ENCODE assay signal across 9 cellular contexts in genomic region chr14:23154876-23155587, GRCh38. TPM values are rescaled to one million over a fixed set of nuclear protein-coding genes. Genes with fewer than 3 reads are reported as not detected.
DNase-seq lines count a peak whose midpoint lies in the region; ATAC-seq and TF ChIP-seq lines count a peak whose summit lies in the region.
"Had no signal": no experiment of that assay in that cellular context is flagged by ENCODE, and none has a peak within 500 bp of the region (broad histone marks: within the 10 kb centered on the region; RNA-seq: fewer than 3 reads in every experiment).

No MANE protein-coding gene starts in this region.

- no peak overlapping the region for H3K4me3 ChIP-seq in HCT116 (replicated peaks in 1 of 2; ENCODE audit: low read depth in 1 of 2, low read length in 2 of 2)

- no peak for TF ChIP-seq CTCF in HCT116 (IDR thresholded peaks at IDR 0.05 in 2 of 3, conservative IDR thresholded peaks at IDR 0.05 in 1 of 3; ENCODE audit: borderline replicate concordance in 1 of 3, insufficient read depth in 1 of 3, low read depth in 2 of 3, low read length in 2 of 3)
- no peak for TF ChIP-seq CTCF in glutamatergic neuron (IDR thresholded peaks at IDR 0.05; ENCODE audit: partially characterized antibody, unreplicated experiment)
- no peak for TF ChIP-seq CTCF in osteocyte (IDR thresholded peaks at IDR 0.05)

- no peaks in the 10 kb centered on the region for H3K9me2 ChIP-seq in HCT116 (ENCODE audit: insufficient read depth)

- H3K4me2 ChIP-seq in HCT116 (ENCODE audit: low read length) = peak overlapping the region; percentile 63; the same call in 1 of the 2 replicates

- H3K27me3 Mint-ChIP-seq in glutamatergic neuron (ENCODE audit: unreplicated experiment) (no peaks in the 10 kb centered on the region), osteocyte (ENCODE audit: unreplicated experiment) (peaks cover 37% of the 10 kb centered on the region)
- no peaks in the 10 kb centered on the region for H3K27me3 Mint-ChIP-seq in activated naive CD4-positive, alpha-beta T cell treated with anti-CD3 and anti-CD28 coated beads for 36 hours (ENCODE audit: low read depth)

- H3K9me3 Mint-ChIP-seq in glutamatergic neuron (ENCODE audit: unreplicated experiment) (no peaks in the 10 kb centered on the region), osteocyte (ENCODE audit: unreplicated experiment) (no peaks in the 10 kb centered on the region)
- H3K9me3 Mint-ChIP-seq in activated naive CD4-positive, alpha-beta T cell treated with anti-CD3 and anti-CD28 coated beads for 36 hours = no peaks in the 10 kb centered on the region

- TF ChIP-seq RAD21 in HCT116 (IDR thresholded peaks at IDR 0.05; ENCODE audit: low read depth) = no peak

- peaks cover 10 to 20% of the 10 kb centered on the region in 2 experiments; a peak in 3 of 4 replicates for H3K4me1 ChIP-seq in HCT116 (ENCODE audit: control insufficient read depth in 1 of 2, insufficient read depth in 2 of 2, low read length in 2 of 2)

- no peak overlapping the region for H3K4me3 Mint-ChIP-seq in glutamatergic neuron (ENCODE audit: unreplicated experiment)
- no peak overlapping the region for H3K4me3 Mint-ChIP-seq in osteocyte (ENCODE audit: unreplicated experiment)
- H3K4me3 Mint-ChIP-seq in activated naive CD4-positive, alpha-beta T cell treated with anti-CD3 and anti-CD28 coated beads for 36 hours = no peak overlapping the region

- peaks cover 4% of the 10 kb centered on the region; the same call in 1 of the 2 replicates for H3K27me3 ChIP-seq in HCT116 (ENCODE audit: insufficient read depth, low read length)

- no TSS peak for BruUV-seq in HCT116 (replicated peaks; lab: Mats Ljungman, UMichigan)

- no peak for ATAC-seq in HCT116
- ATAC-seq in SK-N-SH treated with all-trans-retinoic acid at 6 μM for 48 hours = peak; percentile 66
- no peak for ATAC-seq in GM21576 (IDR thresholded peaks at IDR 0.05; ENCODE audit: unreplicated experiment)
- ATAC-seq in HG03469 (IDR thresholded peaks at IDR 0.05; ENCODE audit: unreplicated experiment) = no peak

- H2AFZ ChIP-seq in HCT116 (ENCODE audit: low read depth, low read length, poor library complexity, severe bottlenecking) = no peak overlapping the region

- POLR2A ChIA-PET in HCT116 (lab: Charles Lee) = no interaction called here

- no peaks in the 10 kb centered on the region for H4K20me1 ChIP-seq in HCT116 (ENCODE audit: insufficient read depth)

- H3K36me3 Mint-ChIP-seq in glutamatergic neuron (ENCODE audit: unreplicated experiment) (no peaks in the 10 kb centered on the region), osteocyte (ENCODE audit: unreplicated experiment) (no peaks in the 10 kb centered on the region)
- H3K36me3 Mint-ChIP-seq in activated naive CD4-positive, alpha-beta T cell treated with anti-CD3 and anti-CD28 coated beads for 36 hours (ENCODE audit: low read depth) = no peaks in the 10 kb centered on the region

- H3K79me2 ChIP-seq in HCT116 (ENCODE audit: insufficient read depth, low read length) = no peaks in the 10 kb centered on the region

- intact Hi-C loops in HCT116 (cut with micrococcal nuclease) = no loop called here
- intact Hi-C loops in activated naive CD4-positive, alpha-beta T cell treated with anti-CD3 and anti-CD28 coated beads for 36 hours (cut with micrococcal nuclease) = no loop called here

- no peaks in the 10 kb centered on the region for H3K9me3 ChIP-seq in HCT116 (ENCODE audit: control insufficient read depth in 1 of 2, insufficient read depth in 1 of 2, low read depth in 1 of 2, low read length in 2 of 2)

- H3K36me3 ChIP-seq in HCT116 (ENCODE audit: control insufficient read depth in 1 of 2, insufficient read depth in 2 of 2, low read length in 2 of 2) = no peaks in the 10 kb centered on the region

- no peak for TF ChIP-seq POLR2A in HCT116 (IDR thresholded peaks at IDR 0.05; ENCODE audit: borderline replicate concordance, extremely low read depth, insufficient read depth, insufficient read length)

- RAD21 ChIA-PET in HCT116 (lab: Charles Lee; ENCODE audit: low non-redundant PET in 1 of 2, low total read pairs in 2 of 2, uncharacterized antibody in 2 of 2, unreplicated experiment in 2 of 2) = no interaction called here

- peaks cover 7% of the 10 kb centered on the region for H3K4me1 Mint-ChIP-seq in glutamatergic neuron (ENCODE audit: low read depth, unreplicated experiment)
- peaks cover 8% of the 10 kb centered on the region for H3K4me1 Mint-ChIP-seq in osteocyte (ENCODE audit: unreplicated experiment)
- peaks cover 28% of the 10 kb centered on the region for H3K4me1 Mint-ChIP-seq in activated naive CD4-positive, alpha-beta T cell treated with anti-CD3 and anti-CD28 coated beads for 36 hours (ENCODE audit: low read depth)

- H3K27ac Mint-ChIP-seq in glutamatergic neuron (ENCODE audit: unreplicated experiment) (peak overlapping the region; percentile 56), osteocyte (ENCODE audit: unreplicated experiment) (peak overlapping the region; percentile 67)
- H3K27ac Mint-ChIP-seq in activated naive CD4-positive, alpha-beta T cell treated with anti-CD3 and anti-CD28 coated beads for 36 hours = no peak overlapping the region

- no peak for DNase-seq in HCT116 (ENCODE audit: low read depth, low spot score)
- peak; percentile 32 for DNase-seq in glutamatergic neuron
- DNase-seq in osteocyte (ENCODE audit: extremely low spot score, unreplicated experiment) = no peak
- DNase-seq in T1000 (lab: John Stamatoyannopoulos, UW) = no peak
- DNase-seq in activated naive CD4-positive, alpha-beta T cell treated with anti-CD3 and anti-CD28 coated beads for 36 hours = no peak

- no peak overlapping the region for H3K27ac ChIP-seq in HCT116 (ENCODE audit: low read depth, low read length)

- CTCF ChIA-PET in HCT116 (lab: Charles Lee) = interaction anchor here (1.3 to 1.5 kb wide), 2 partner anchors 34 to 86 kb away, joined by 3 to 8 read pairs; no protein-coding TSS in a partner anchor
- CTCF ChIA-PET in activated naive CD4-positive, alpha-beta T cell treated with anti-CD3 and anti-CD28 coated beads for 36 hours (lab: Charles Lee) = interaction anchor here (0.6 to 1.7 kb wide), 5 partner anchors 27 to 377 kb away, joined by 3 to 7 read pairs (median 3); no protein-coding TSS in a partner anchor

- no peak overlapping the region for H3K9ac ChIP-seq in HCT116 (ENCODE audit: low read length)

TF ChIP-seq in HCT116, 20 proteins besides CTCF, POLR2A, EP300 and RAD21:
- peak; percentile 79 for TF ChIP-seq TCF7L2 (IDR thresholded peaks at IDR 0.05; ENCODE audit: borderline replicate concordance, extremely low read depth, insufficient read depth, insufficient read length)
- TF ChIP-seq EZH2 (IDR thresholded peaks at IDR 0.05) = no peak

TF ChIP-seq in SK-N-SH treated with all-trans-retinoic acid at 6 μM for 48 hours, 23 proteins besides CTCF, POLR2A, EP300 and RAD21:
- no peak for TF ChIP-seq OSR1 (CRISPR knock-in tag; IDR thresholded peaks at IDR 0.05)
- TF ChIP-seq BACH2 (CRISPR knock-in tag; IDR thresholded peaks at IDR 0.05; ENCODE audit: borderline replicate concordance) = no peak
- TF ChIP-seq, protein P1, sequence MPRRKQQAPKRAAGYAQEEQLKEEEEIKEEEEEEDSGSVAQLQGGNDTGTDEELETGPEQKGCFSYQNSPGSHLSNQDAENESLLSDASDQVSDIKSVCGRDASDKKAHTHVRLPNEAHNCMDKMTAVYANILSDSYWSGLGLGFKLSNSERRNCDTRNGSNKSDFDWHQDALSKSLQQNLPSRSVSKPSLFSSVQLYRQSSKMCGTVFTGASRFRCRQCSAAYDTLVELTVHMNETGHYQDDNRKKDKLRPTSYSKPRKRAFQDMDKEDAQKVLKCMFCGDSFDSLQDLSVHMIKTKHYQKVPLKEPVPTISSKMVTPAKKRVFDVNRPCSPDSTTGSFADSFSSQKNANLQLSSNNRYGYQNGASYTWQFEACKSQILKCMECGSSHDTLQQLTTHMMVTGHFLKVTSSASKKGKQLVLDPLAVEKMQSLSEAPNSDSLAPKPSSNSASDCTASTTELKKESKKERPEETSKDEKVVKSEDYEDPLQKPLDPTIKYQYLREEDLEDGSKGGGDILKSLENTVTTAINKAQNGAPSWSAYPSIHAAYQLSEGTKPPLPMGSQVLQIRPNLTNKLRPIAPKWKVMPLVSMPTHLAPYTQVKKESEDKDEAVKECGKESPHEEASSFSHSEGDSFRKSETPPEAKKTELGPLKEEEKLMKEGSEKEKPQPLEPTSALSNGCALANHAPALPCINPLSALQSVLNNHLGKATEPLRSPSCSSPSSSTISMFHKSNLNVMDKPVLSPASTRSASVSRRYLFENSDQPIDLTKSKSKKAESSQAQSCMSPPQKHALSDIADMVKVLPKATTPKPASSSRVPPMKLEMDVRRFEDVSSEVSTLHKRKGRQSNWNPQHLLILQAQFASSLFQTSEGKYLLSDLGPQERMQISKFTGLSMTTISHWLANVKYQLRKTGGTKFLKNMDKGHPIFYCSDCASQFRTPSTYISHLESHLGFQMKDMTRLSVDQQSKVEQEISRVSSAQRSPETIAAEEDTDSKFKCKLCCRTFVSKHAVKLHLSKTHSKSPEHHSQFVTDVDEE (CRISPR knock-in tag; IDR thresholded peaks at IDR 0.05) = no peak

RNA-seq across cellular contexts. Expression of gene SLC7A8, which starts 28.4 kb away (rescaled TPM):
- 5.3 TPM for total RNA-seq in HCT116 (2021; ENCODE audit: unreplicated experiment)
- 1.9 and 3.0 TPM in 2 replicates for polyA plus RNA-seq in HCT116 (2012)
- 7.9 TPM for total RNA-seq in glutamatergic neuron (ENCODE audit: unreplicated experiment)
- total RNA-seq in osteocyte = 0.52 and 0.75 TPM in 2 replicates
- total RNA-seq in activated naive CD4-positive, alpha-beta T cell treated with anti-CD3 and anti-CD28 coated beads for 36 hours = 1 to 10 TPM in 1 of 2 experiments, under 1 TPM in 1; 0.79 to 1.1 TPM

RNA-seq across cellular contexts. Expression of gene CEBPE, which starts 36.0 kb away (rescaled TPM):
- not detected for total RNA-seq in HCT116 (2021; ENCODE audit: unreplicated experiment)
- not detected in 2 replicates for polyA plus RNA-seq in HCT116 (2012)
- not detected for total RNA-seq in glutamatergic neuron (ENCODE audit: unreplicated experiment)
- total RNA-seq in osteocyte = not detected in 2 replicates
- total RNA-seq in activated naive CD4-positive, alpha-beta T cell treated with anti-CD3 and anti-CD28 coated beads for 36 hours = under 1 TPM; 0.37 to 0.43 TPM

RNA-seq across cellular contexts. Expression of gene CIROP, which starts 50.2 kb away (rescaled TPM):
- total RNA-seq in HCT116 (2021; ENCODE audit: unreplicated experiment) (not detected), glutamatergic neuron (ENCODE audit: unreplicated experiment) (not detected), osteocyte (not detected in 2 replicates)
- polyA plus RNA-seq in HCT116 (2012) = not detected in 2 replicates
- total RNA-seq in activated naive CD4-positive, alpha-beta T cell treated with anti-CD3 and anti-CD28 coated beads for 36 hours = not detected
- total RNA-seq: T-helper 2 cell treated with Interferon-gamma antibody and Interleukin-4, amounts not matched to agents 100 ng/mL and 5 ng/mL, for 36 hours had no signal

RNA-seq across cellular contexts. Expression of gene C14orf119, which starts 59.7 kb away (rescaled TPM):
- total RNA-seq in HCT116 (2021; ENCODE audit: unreplicated experiment) = 46.8 TPM
- polyA plus RNA-seq in HCT116 (2012) = 46.4 and 55.3 TPM in 2 replicates
- total RNA-seq in glutamatergic neuron (ENCODE audit: unreplicated experiment) = 40.3 TPM
- 51.8 and 61.3 TPM in 2 replicates for total RNA-seq in osteocyte
- 10 to 100 TPM; 39.8 to 44.2 TPM for total RNA-seq in activated naive CD4-positive, alpha-beta T cell treated with anti-CD3 and anti-CD28 coated beads for 36 hours
